Comparison of ENCODE assay signal across 9 cellular contexts in genomic region chr13:112616586-112617381, GRCh38. TPM values are rescaled to one million over a fixed set of nuclear protein-coding genes. Genes with fewer than 3 reads are reported as not detected.
DNase-seq lines count a peak whose midpoint lies in the region; ATAC-seq and TF ChIP-seq lines count a peak whose summit lies in the region.
"Had no signal": no experiment of that assay in that cellular context is flagged by ENCODE, and none has a peak within 500 bp of the region (broad histone marks: within the 10 kb centered on the region; RNA-seq: fewer than 3 reads in every experiment).

No MANE protein-coding gene starts in this region.

- H3K36me3 ChIP-seq in Caco-2 (ENCODE audit: control insufficient read depth, insufficient read depth, low read length), result no peaks in the 10 kb centered on the region

- POLR2A ChIA-PET in Caco-2 (lab: Charles Lee), result no interaction called here

- H3K27me3 Mint-ChIP-seq in Caco-2 (ENCODE audit: insufficient read depth, unreplicated experiment) (peaks cover 5% of the 10 kb centered on the region), T-helper 17 cell (peaks cover 53% of the 10 kb centered on the region)
- H3K27me3 Mint-ChIP-seq in stimulated activated naive B cell treated with anti-CD40 and anti-IgM and Interleukin-4, amounts not matched to agents 10 μg/mL and 1 μg/mL and 100 μg/mL, for 72 hours, result peaks cover 16 to 33% of the 10 kb centered on the region in 2 donors

- CTCF ChIA-PET in Caco-2 (lab: Charles Lee), result no interaction called here

- ATAC-seq in GM18858 (IDR thresholded peaks at IDR 0.05; ENCODE audit: unreplicated experiment) (peak; percentile 66), T-helper 17 cell (peak; percentile 52)
- peak in 1 of 2 donors; percentile 64 for ATAC-seq in stimulated activated naive B cell treated with anti-CD40 and anti-IgM and Interleukin-4, amounts not matched to agents 10 μg/mL and 1 μg/mL and 100 μg/mL, for 72 hours (replicated peaks)

- H3K27me3 ChIP-seq in Caco-2 (replicated peaks; ENCODE audit: control insufficient read depth, insufficient read depth, low read length), result no peaks in the 10 kb centered on the region

- no peaks in the 10 kb centered on the region for H3K9me3 Mint-ChIP-seq in Caco-2 (ENCODE audit: unreplicated experiment)
- H3K9me3 Mint-ChIP-seq in stimulated activated naive B cell treated with anti-CD40 and anti-IgM and Interleukin-4, amounts not matched to agents 10 μg/mL and 1 μg/mL and 100 μg/mL, for 72 hours, result no peaks in the 10 kb centered on the region
- H3K9me3 Mint-ChIP-seq: activated B cell treated with CpG ODN at 0.5 μM for 24 hours had no signal

- no peak overlapping the region for H3K27ac Mint-ChIP-seq in Caco-2 (ENCODE audit: unreplicated experiment)
- no peak overlapping the region for H3K27ac Mint-ChIP-seq in T-helper 17 cell
- peak overlapping the region; percentile 27 for H3K27ac Mint-ChIP-seq in stimulated activated naive B cell treated with anti-CD40 and anti-IgM and Interleukin-4, amounts not matched to agents 10 μg/mL and 1 μg/mL and 100 μg/mL, for 72 hours
- H3K27ac Mint-ChIP-seq: activated B cell treated with CpG ODN at 0.5 μM for 24 hours had no signal

- TF ChIP-seq CTCF in Caco-2 (IDR thresholded peaks at IDR 0.05; ENCODE audit: insufficient read depth in 1 of 2, low read depth in 1 of 2, low read length in 1 of 2, severe bottlenecking in 1 of 2, unreplicated experiment in 1 of 2), result peak; percentile 56 to 72

- H3K4me1 Mint-ChIP-seq in Caco-2 (ENCODE audit: low read depth, unreplicated experiment) (peaks cover 6% of the 10 kb centered on the region), T-helper 17 cell (peaks cover 9% of the 10 kb centered on the region)
- peaks cover 6 to 12% of the 10 kb centered on the region in 2 donors for H3K4me1 Mint-ChIP-seq in stimulated activated naive B cell treated with anti-CD40 and anti-IgM and Interleukin-4, amounts not matched to agents 10 μg/mL and 1 μg/mL and 100 μg/mL, for 72 hours

- no peak overlapping the region for H3K4me3 Mint-ChIP-seq in Caco-2 (ENCODE audit: unreplicated experiment)
- no peak overlapping the region for H3K4me3 Mint-ChIP-seq in T-helper 17 cell
- no peak overlapping the region for H3K4me3 Mint-ChIP-seq in stimulated activated naive B cell treated with anti-CD40 and anti-IgM and Interleukin-4, amounts not matched to agents 10 μg/mL and 1 μg/mL and 100 μg/mL, for 72 hours
- H3K4me3 Mint-ChIP-seq: activated B cell treated with CpG ODN at 0.5 μM for 24 hours had no signal

- DNase-seq in Caco-2 (peak in 1 of 2 experiments; percentile 49), HT1080 (ENCODE audit: low read depth) (peak; percentile 37), T-helper 17 cell (no peak), glomerular visceral epithelial cell (ENCODE audit: extremely low spot score) (peak; percentile 48), DMS79 (lab: John Stamatoyannopoulos, UW) (no peak), DMS79 treated with DMSO at 0.1 percent for 48 hours (lab: John Stamatoyannopoulos, UW) (no peak)
- no peak for DNase-seq in stimulated activated naive B cell treated with anti-CD40 and anti-IgM and Interleukin-4, amounts not matched to agents 10 μg/mL and 1 μg/mL and 100 μg/mL, for 72 hours
- DNase-seq: activated B cell treated with CpG ODN at 0.5 μM for 24 hours had no signal

- no peak overlapping the region for H3K4me3 ChIP-seq in Caco-2 (ENCODE audit: low read depth, low read length)

- peaks cover 10% of the 10 kb centered on the region for H3K4me1 ChIP-seq in Caco-2

- intact Hi-C loops in Caco-2 (cut with micrococcal nuclease; ENCODE audit: unreplicated experiment), result loop anchor here (5.0 kb wide), 3 partner anchors 56 to 256 kb away; no protein-coding TSS in a partner anchor

- H3K36me3 Mint-ChIP-seq in Caco-2 (ENCODE audit: insufficient read depth, unreplicated experiment) (no peaks in the 10 kb centered on the region), T-helper 17 cell (ENCODE audit: low read depth) (no peaks in the 10 kb centered on the region)
- H3K36me3 Mint-ChIP-seq in stimulated activated naive B cell treated with anti-CD40 and anti-IgM and Interleukin-4, amounts not matched to agents 10 μg/mL and 1 μg/mL and 100 μg/mL, for 72 hours, result no peaks in the 10 kb centered on the region

- BruUV-seq in Caco-2 (replicated peaks; lab: Mats Ljungman, UMichigan), result no TSS peak

- H3K9me3 ChIP-seq in Caco-2, result no peaks in the 10 kb centered on the region
- H3K9me3 ChIP-seq in T-helper 17 cell (ENCODE audit: control insufficient read depth, low read length, poor library complexity, severe bottlenecking), result no peaks in the 10 kb centered on the region

RNA-seq across cellular contexts. Expression of gene TUBGCP3, which starts 28.8 kb away (rescaled TPM):
- 51.1 and 55.7 TPM in 2 replicates for total RNA-seq in Caco-2 (2022)
- 19.5 and 29.7 TPM in 2 replicates for total RNA-seq in HT1080 (2014; rRNA removed; shearing (Covaris generic))
- polyA plus RNA-seq in HT1080 (2015; cell fraction: cytosol; rRNA removed), result 29.6 and 33.3 TPM in 2 replicates
- 37.9 and 43.0 TPM in 2 replicates for polyA plus RNA-seq in HT1080 (2015; cell fraction: nucleus; rRNA removed)
- total RNA-seq in T-helper 17 cell, result 10 to 100 TPM; 34.5 to 35.3 TPM

Comparison
In these comparisons a context has a peak if more than half of its experiments do, and no peak if none do; other contexts are left out.
1. DNase-seq: peak in HT1080 (single experiment) and glomerular visceral epithelial cell (single experiment); none in T-helper 17 cell (0 of 3), stimulated activated naive B cell treated with anti-CD40 and anti-IgM and Interleukin-4, amounts not matched to agents 10 μg/mL and 1 μg/mL and 100 μg/mL, for 72 hours (single experiment), DMS79 (single experiment) and DMS79 treated with DMSO at 0.1 percent for 48 hours (single experiment).